In genomic region chr2:233480490-233481202, GRCh38 we compare ENCODE assay signal across 8 cellular contexts.
DNase-seq lines count a peak whose midpoint lies in the region; ATAC-seq and TF ChIP-seq lines count a peak whose summit lies in the region.

No MANE protein-coding gene starts in this region.

- H3K36me3 Mint-ChIP-seq in chondrocyte (ENCODE audit: low read depth) (peaks cover 26% of the 10 kb centered on the region), osteocyte (ENCODE audit: unreplicated experiment) (peaks cover 22% of the 10 kb centered on the region)
- peaks cover 1% of the 10 kb centered on the region for H3K36me3 Mint-ChIP-seq in activated naive CD4-positive, alpha-beta T cell treated with anti-CD3 and anti-CD28 coated beads for 36 hours (ENCODE audit: low read depth)

- intact Hi-C loops in activated naive CD4-positive, alpha-beta T cell treated with anti-CD3 and anti-CD28 coated beads for 36 hours (cut with micrococcal nuclease): no loop called here

- H3K27ac Mint-ChIP-seq in chondrocyte (ENCODE audit: unreplicated experiment) (peak overlapping the region; percentile 90), osteocyte (ENCODE audit: unreplicated experiment) (peak overlapping the region; percentile 78)
- no peak overlapping the region for H3K27ac Mint-ChIP-seq in activated naive CD4-positive, alpha-beta T cell treated with anti-CD3 and anti-CD28 coated beads for 36 hours

- H3K4me1 Mint-ChIP-seq in chondrocyte (ENCODE audit: low read depth): peaks cover 44% of the 10 kb centered on the region
- peaks cover 43% of the 10 kb centered on the region for H3K4me1 Mint-ChIP-seq in osteocyte (ENCODE audit: unreplicated experiment)
- H3K4me1 Mint-ChIP-seq in activated naive CD4-positive, alpha-beta T cell treated with anti-CD3 and anti-CD28 coated beads for 36 hours (ENCODE audit: low read depth): no peaks in the 10 kb centered on the region

- CTCF ChIA-PET in activated naive CD4-positive, alpha-beta T cell treated with anti-CD3 and anti-CD28 coated beads for 36 hours (lab: Charles Lee): no interaction called here

- DNase-seq in DMS53 treated with DMSO at 0.1 percent for 48 hours (lab: John Stamatoyannopoulos, UW; ENCODE audit: unreplicated experiment): peak; percentile 72
- peak; percentile 10 for DNase-seq in NCI-H2081 treated with DMSO at 0.1 percent for 48 hours (lab: John Stamatoyannopoulos, UW)
- no peak for DNase-seq in chondrocyte (ENCODE audit: low spot score)
- DNase-seq in osteocyte (ENCODE audit: extremely low spot score, unreplicated experiment): peak; percentile 84
- DNase-seq in activated naive CD4-positive, alpha-beta T cell treated with anti-CD3 and anti-CD28 coated beads for 36 hours: no peak
- DNase-seq in NCI-H82 (lab: John Stamatoyannopoulos, UW): no peak
- DNase-seq in stimulated activated CD4-positive, alpha-beta T cell treated with anti-CD3 and anti-CD28 coated beads, Interleukin-2, amount 100 ng/mL, for 48 hours: no peak

- peak; percentile 64 for TF ChIP-seq CTCF in chondrocyte (IDR thresholded peaks at IDR 0.05)
- TF ChIP-seq CTCF in osteocyte (IDR thresholded peaks at IDR 0.05): peak; percentile 22

- no peaks in the 10 kb centered on the region for H3K9me3 Mint-ChIP-seq in chondrocyte (ENCODE audit: low read depth)
- H3K9me3 Mint-ChIP-seq in osteocyte (ENCODE audit: unreplicated experiment): no peaks in the 10 kb centered on the region
- H3K9me3 Mint-ChIP-seq in activated naive CD4-positive, alpha-beta T cell treated with anti-CD3 and anti-CD28 coated beads for 36 hours: no peaks in the 10 kb centered on the region

- H3K4me3 Mint-ChIP-seq in chondrocyte (ENCODE audit: unreplicated experiment): no peak overlapping the region
- H3K4me3 Mint-ChIP-seq in osteocyte (ENCODE audit: unreplicated experiment): no peak overlapping the region
- no peak overlapping the region for H3K4me3 Mint-ChIP-seq in activated naive CD4-positive, alpha-beta T cell treated with anti-CD3 and anti-CD28 coated beads for 36 hours

- no peak for ATAC-seq in GM18520 (IDR thresholded peaks at IDR 0.05; ENCODE audit: unreplicated experiment)

- H3K27me3 Mint-ChIP-seq in chondrocyte (ENCODE audit: low read depth) (no peaks in the 10 kb centered on the region), osteocyte (ENCODE audit: unreplicated experiment) (no peaks in the 10 kb centered on the region)
- H3K27me3 Mint-ChIP-seq in activated naive CD4-positive, alpha-beta T cell treated with anti-CD3 and anti-CD28 coated beads for 36 hours (ENCODE audit: low read depth): no peaks in the 10 kb centered on the region

Comparison
In these comparisons a context has a peak if more than half of its experiments do, and no peak if none do; other contexts are left out.
1. DNase-seq: peak in DMS53 treated with DMSO at 0.1 percent for 48 hours (single experiment), NCI-H2081 treated with DMSO at 0.1 percent for 48 hours (single experiment) and osteocyte (single experiment); none in chondrocyte (single experiment), activated naive CD4-positive, alpha-beta T cell treated with anti-CD3 and anti-CD28 coated beads for 36 hours (single experiment), NCI-H82 (single experiment) and stimulated activated CD4-positive, alpha-beta T cell treated with anti-CD3 and anti-CD28 coated beads, Interleukin-2, amount 100 ng/mL, for 48 hours (0 of 2).